ENCODE assay signal across 8 cellular contexts in the genomic region with DNA sequence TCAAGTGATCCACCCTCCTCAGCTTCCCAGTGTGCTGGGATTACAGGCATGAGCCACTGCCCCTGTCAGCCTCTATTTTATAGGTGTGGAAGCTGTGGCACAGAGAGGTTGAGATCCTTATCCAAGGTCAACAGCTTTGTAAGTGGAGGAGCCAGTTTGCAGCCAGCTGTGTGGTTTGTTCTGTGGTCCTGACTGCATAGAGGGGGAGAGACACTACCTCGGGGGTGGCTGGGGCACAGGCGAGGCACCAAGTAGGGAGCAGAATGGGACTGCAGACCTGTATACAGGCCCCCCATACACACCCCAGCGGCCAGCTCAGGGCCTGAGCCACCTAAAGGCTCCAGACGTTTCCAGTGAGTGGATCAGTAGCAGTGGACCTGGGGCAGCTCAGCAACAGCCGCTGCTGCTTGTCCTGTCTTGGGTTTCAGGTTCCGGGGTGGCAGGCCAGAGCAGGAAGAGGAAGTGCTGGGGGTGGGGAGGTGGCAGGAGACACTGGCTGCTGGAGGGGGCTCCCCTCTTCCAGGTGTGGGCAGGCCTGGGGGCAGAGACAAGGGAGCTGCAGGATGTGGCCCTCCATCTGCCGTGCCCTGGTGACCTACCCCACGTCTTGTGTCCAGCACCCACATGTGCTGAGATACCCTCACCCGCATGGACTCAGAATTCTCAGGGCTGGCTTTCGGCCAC.
DNase-seq lines count a peak whose midpoint lies in the region; ATAC-seq and TF ChIP-seq lines count a peak whose summit lies in the region.

No MANE protein-coding gene starts in this region.

- DNase-seq in GM20000 (ENCODE audit: low spot score) (peak; percentile 78), T-helper 1 cell (peak in 4 of 5 donors; percentile 22 to 70 (median 32)), NCI-H1092 (lab: John Stamatoyannopoulos, UW) (no peak), kidney tubule cell (ENCODE audit: low spot score) (no peak), HPDE6-E6E7 (ENCODE audit: extremely low spot score) (no peak)
- DNase-seq in effector memory CD8-positive, alpha-beta T cell = peak; percentile 36 to 51 (median 42)
- DNase-seq in stimulated activated effector memory CD8-positive, alpha-beta T cell treated with anti-CD3 and anti-CD28 coated beads, Interleukin-12 subunit alpha, Interleukin-12 subunit beta, amount 100 ng/mL, for 72 hours (ENCODE audit: low spot score in 2 of 2) = peak; percentile 35 to 81

- H3K27ac Mint-ChIP-seq in effector memory CD8-positive, alpha-beta T cell = peak overlapping the region; percentile 92 to 96
- H3K27ac Mint-ChIP-seq in stimulated activated effector memory CD8-positive, alpha-beta T cell treated with anti-CD3 and anti-CD28 coated beads, Interleukin-12 subunit alpha, Interleukin-12 subunit beta, amount 100 ng/mL, for 72 hours = peak overlapping the region; percentile 96

- no peak for TF ChIP-seq CTCF in GM20000 (IDR thresholded peaks at IDR 0.05; ENCODE audit: extremely low read depth, missing control alignments)

- peaks cover 42 to 47% of the 10 kb centered on the region in 2 donors for H3K4me1 Mint-ChIP-seq in effector memory CD8-positive, alpha-beta T cell (ENCODE audit: low read depth in 2 of 2)
- peaks cover 40% of the 10 kb centered on the region for H3K4me1 Mint-ChIP-seq in stimulated activated effector memory CD8-positive, alpha-beta T cell treated with anti-CD3 and anti-CD28 coated beads, Interleukin-12 subunit alpha, Interleukin-12 subunit beta, amount 100 ng/mL, for 72 hours

- H3K27me3 Mint-ChIP-seq in effector memory CD8-positive, alpha-beta T cell = no peaks in the 10 kb centered on the region

- H3K4me3 Mint-ChIP-seq in effector memory CD8-positive, alpha-beta T cell = peak overlapping the region; percentile 75 to 82
- peak overlapping the region; percentile 72 for H3K4me3 Mint-ChIP-seq in stimulated activated effector memory CD8-positive, alpha-beta T cell treated with anti-CD3 and anti-CD28 coated beads, Interleukin-12 subunit alpha, Interleukin-12 subunit beta, amount 100 ng/mL, for 72 hours

- ATAC-seq in effector memory CD8-positive, alpha-beta T cell (replicated peaks) = peak; percentile 77
- ATAC-seq in stimulated activated effector memory CD8-positive, alpha-beta T cell treated with anti-CD3 and anti-CD28 coated beads, Interleukin-12 subunit alpha, Interleukin-12 subunit beta, amount 100 ng/mL, for 72 hours = peak; percentile 85
- ATAC-seq in GM21717 (IDR thresholded peaks at IDR 0.05; ENCODE audit: unreplicated experiment) = no peak

- H3K36me3 Mint-ChIP-seq in effector memory CD8-positive, alpha-beta T cell (ENCODE audit: insufficient read depth) = peaks cover 61% of the 10 kb centered on the region
- peaks cover 71% of the 10 kb centered on the region for H3K36me3 Mint-ChIP-seq in stimulated activated effector memory CD8-positive, alpha-beta T cell treated with anti-CD3 and anti-CD28 coated beads, Interleukin-12 subunit alpha, Interleukin-12 subunit beta, amount 100 ng/mL, for 72 hours

- H3K9me3 Mint-ChIP-seq in effector memory CD8-positive, alpha-beta T cell = no peaks in the 10 kb centered on the region
- H3K9me3 Mint-ChIP-seq in stimulated activated effector memory CD8-positive, alpha-beta T cell treated with anti-CD3 and anti-CD28 coated beads, Interleukin-12 subunit alpha, Interleukin-12 subunit beta, amount 100 ng/mL, for 72 hours = no peaks in the 10 kb centered on the region

Comparison
In these comparisons a context has a peak if more than half of its experiments do, and no peak if none do; other contexts are left out.
1. DNase-seq: peak in GM20000 (single experiment), T-helper 1 cell (4 of 5), effector memory CD8-positive, alpha-beta T cell (3 of 3) and stimulated activated effector memory CD8-positive, alpha-beta T cell treated with anti-CD3 and anti-CD28 coated beads, Interleukin-12 subunit alpha, Interleukin-12 subunit beta, amount 100 ng/mL, for 72 hours (2 of 2); none in NCI-H1092 (single experiment), kidney tubule cell (single experiment) and HPDE6-E6E7 (single experiment).